12 cellular contexts compared by ENCODE assay signal in genomic region chr16:28985206-28985605, GRCh38. TPM values are rescaled to one million over a fixed set of nuclear protein-coding genes. Genes with fewer than 3 reads are reported as not detected.
DNase-seq lines count a peak whose midpoint lies in the region; ATAC-seq and TF ChIP-seq lines count a peak whose summit lies in the region.
"Had no signal": no experiment of that assay in that cellular context is flagged by ENCODE, and none has a peak within 500 bp of the region (broad histone marks: within the 10 kb centered on the region; RNA-seq: fewer than 3 reads in every experiment).

No MANE protein-coding gene starts in this region.

- H3K9me3 Mint-ChIP-seq in effector memory CD8-positive, alpha-beta T cell: peaks cover 6 to 10% of the 10 kb centered on the region in 2 donors
- H3K9me3 Mint-ChIP-seq in progenitor cell of endocrine pancreas (ENCODE audit: low read depth): no peaks in the 10 kb centered on the region

- no peak for TF ChIP-seq POLR2A in Peyer's patch (IDR thresholded peaks at IDR 0.05)

- ATAC-seq in effector memory CD8-positive, alpha-beta T cell (replicated peaks): peak; percentile 27
- peak; percentile 1 for ATAC-seq in stimulated activated naive CD8-positive, alpha-beta T cell treated with anti-CD3 and anti-CD28 coated beads, Interleukin-15, Interleukin-2, amounts not matched to agents 100 U/mL and 50 U/mL, for 24 hours
- ATAC-seq in HG03135 (IDR thresholded peaks at IDR 0.05; ENCODE audit: unreplicated experiment): no peak

- DNase-seq in GM12864 (ENCODE audit: low read depth): no peak
- no peak for DNase-seq in Peyer's patch
- DNase-seq in effector memory CD8-positive, alpha-beta T cell: no peak
- no peak for DNase-seq in stimulated activated naive CD8-positive, alpha-beta T cell treated with anti-CD3 and anti-CD28 coated beads, Interleukin-15, Interleukin-2, amounts not matched to agents 100 U/mL and 50 U/mL, for 24 hours
- no peak for DNase-seq in progenitor cell of endocrine pancreas (ENCODE audit: low spot score, unreplicated experiment)
- no peak for DNase-seq in NCI-H2081 (lab: John Stamatoyannopoulos, UW)
- DNase-seq: NCI-H187, uterus had no signal

- peak overlapping the region; percentile 97 for H3K27ac Mint-ChIP-seq in effector memory CD8-positive, alpha-beta T cell
- no peak overlapping the region for H3K27ac Mint-ChIP-seq in progenitor cell of endocrine pancreas

- H3K4me3 ChIP-seq in GM12864 (ENCODE audit: low read depth, low read length) (peak overlapping the region; percentile 45), Peyer's patch (peak overlapping the region; percentile 36 to 50 (median 46))
- H3K4me3 ChIP-seq: uterus had no signal

- H3K4me1 ChIP-seq in Peyer's patch: peaks cover 0 to 10% (median 5%) of the 10 kb centered on the region in 4 donors
- H3K4me1 ChIP-seq: uterus had no signal

- H3K36me3 Mint-ChIP-seq in effector memory CD8-positive, alpha-beta T cell (ENCODE audit: insufficient read depth): peaks cover 61% of the 10 kb centered on the region
- H3K36me3 Mint-ChIP-seq in progenitor cell of endocrine pancreas (ENCODE audit: insufficient read depth): peaks cover 22% of the 10 kb centered on the region

- H3K27me3 ChIP-seq in Peyer's patch: no peaks in the 10 kb centered on the region
- H3K27me3 ChIP-seq: left lung, uterus had no signal

- H3K27ac ChIP-seq in Peyer's patch: peak overlapping the region; percentile 62 to 80 (median 78)
- H3K27ac ChIP-seq: uterus had no signal

- peak overlapping the region; percentile 98 to 99 for H3K4me3 Mint-ChIP-seq in effector memory CD8-positive, alpha-beta T cell
- no peak overlapping the region for H3K4me3 Mint-ChIP-seq in progenitor cell of endocrine pancreas (ENCODE audit: low read depth)

- no peaks in the 10 kb centered on the region for H3K27me3 Mint-ChIP-seq in effector memory CD8-positive, alpha-beta T cell
- no peaks in the 10 kb centered on the region for H3K27me3 Mint-ChIP-seq in progenitor cell of endocrine pancreas

- peaks cover 0 to 65% (median 0%) of the 10 kb centered on the region in 3 donors for H3K36me3 ChIP-seq in Peyer's patch
- H3K36me3 ChIP-seq: uterus had no signal

- H3K9me3 ChIP-seq in Peyer's patch: no peaks in the 10 kb centered on the region

- peaks cover 55 to 59% of the 10 kb centered on the region in 2 donors for H3K4me1 Mint-ChIP-seq in effector memory CD8-positive, alpha-beta T cell (ENCODE audit: low read depth in 2 of 2)
- no peaks in the 10 kb centered on the region for H3K4me1 Mint-ChIP-seq in progenitor cell of endocrine pancreas (ENCODE audit: low read depth)

- TF ChIP-seq CTCF in GM12864 (IDR thresholded peaks at IDR 0.05; ENCODE audit: low read depth, low read length, missing control alignments): no peak
- TF ChIP-seq CTCF in Peyer's patch (IDR thresholded peaks at IDR 0.05): no peak
- no peak for TF ChIP-seq CTCF in progenitor cell of endocrine pancreas (IDR thresholded peaks at IDR 0.05; ENCODE audit: unreplicated experiment)

RNA-seq across cellular contexts. Expression of gene LAT, which starts 0.4 kb away (rescaled TPM):
- total RNA-seq in Peyer's patch: 10 to 100 TPM; 10.5 to 52.0 (median 15.9) TPM
- 5.8 and 8.0 TPM in 2 replicates for total RNA-seq in progenitor cell of endocrine pancreas

RNA-seq across cellular contexts. Expression of gene SPNS1, which starts 10.6 kb away (rescaled TPM):
- total RNA-seq in Peyer's patch (10 to 100 TPM; 30.5 to 49.7 (median 36.3) TPM), progenitor cell of endocrine pancreas (36.6 and 41.1 TPM in 2 replicates)

RNA-seq across cellular contexts. Expression of gene NFATC2IP, which starts 34.5 kb away (rescaled TPM):
- total RNA-seq in Peyer's patch (10 to 100 TPM; 53.8 to 86.5 (median 79.6) TPM), progenitor cell of endocrine pancreas (70.4 and 77.1 TPM in 2 replicates)

RNA-seq across cellular contexts. Expression of gene CD19, which starts 53.4 kb away (rescaled TPM):
- total RNA-seq in Peyer's patch: 10 to 100 TPM in 1 of 4 donors, 1 to 10 TPM in 1, not detected in 2; 6.3 to 85.8 TPM
- total RNA-seq in progenitor cell of endocrine pancreas: not detected in 2 replicates
- total RNA-seq: HT-29; T-helper 2 cell treated with Interferon-gamma antibody and Interleukin-4, amounts not matched to agents 100 ng/mL and 5 ng/mL, for 36 hours had no signal
